12 cellular contexts compared by ENCODE assay signal in genomic region chr18:58565021-58565420, GRCh38.
DNase-seq lines count a peak whose midpoint lies in the region; ATAC-seq and TF ChIP-seq lines count a peak whose summit lies in the region.
"Had no signal": no experiment of that assay in that cellular context is flagged by ENCODE, and none has a peak within 500 bp of the region (broad histone marks: within the 10 kb centered on the region; RNA-seq: fewer than 3 reads in every experiment).

No MANE protein-coding gene starts in this region.

- no peaks in the 10 kb centered on the region for H3K27me3 ChIP-seq in gastrocnemius medialis

- H3K4me3 Mint-ChIP-seq in activated T-cell treated with anti-CD3 and anti-CD28 coated beads, Interleukin-2, amount 50 U/mL, for 24 hours, result no peak overlapping the region
- H3K4me3 Mint-ChIP-seq in activated CD4-positive, alpha-beta T cell treated with anti-CD3 and anti-CD28 coated beads, Interleukin-2, amount 10 ng/mL, durations not matched to agents 24 days and 14 days, result no peak overlapping the region
- H3K4me3 Mint-ChIP-seq: central memory CD8-positive, alpha-beta T cell; WTC11 had no signal

- no peak overlapping the region for H3K4me3 ChIP-seq in gastrocnemius medialis

- no peak for TF ChIP-seq POLR2A in gastrocnemius medialis (IDR thresholded peaks at IDR 0.05)

- in situ Hi-C loops in gastrocnemius medialis (cut with MboI; ENCODE audit: low sequenced_read_pairs in 4 of 4), result no loop called here

- H3K4me1 ChIP-seq in gastrocnemius medialis, result peaks cover 38 to 62% of the 10 kb centered on the region in 2 donors

- H3K9me3 Mint-ChIP-seq in activated naive CD4-positive, alpha-beta T cell treated with anti-CD3 and anti-CD28 coated beads, Interleukin-2, amount 50 U/mL, for 72 hours, result peaks cover 5% of the 10 kb centered on the region in 2 donors
- peaks cover 4% of the 10 kb centered on the region for H3K9me3 Mint-ChIP-seq in activated T-cell treated with anti-CD3 and anti-CD28 coated beads, Interleukin-2, amount 50 U/mL, for 24 hours
- H3K9me3 Mint-ChIP-seq in activated CD4-positive, alpha-beta T cell treated with anti-CD3 and anti-CD28 coated beads, Interleukin-2, amount 10 ng/mL, durations not matched to agents 24 days and 14 days, result peaks cover 5% of the 10 kb centered on the region
- H3K9me3 Mint-ChIP-seq: central memory CD8-positive, alpha-beta T cell had no signal

- ATAC-seq in GM18868 (IDR thresholded peaks at IDR 0.05; ENCODE audit: unreplicated experiment), result peak; percentile 41
- peak; percentile 45 for ATAC-seq in HG02678 (IDR thresholded peaks at IDR 0.05; ENCODE audit: unreplicated experiment)
- no peak for ATAC-seq in gastrocnemius medialis
- ATAC-seq in activated naive CD4-positive, alpha-beta T cell treated with anti-CD3 and anti-CD28 coated beads, Interleukin-2, amount 50 U/mL, for 72 hours, result no peak
- ATAC-seq: WTC11 had no signal

- DNase-seq in NAMALWA (ENCODE audit: low spot score), result peak; percentile 83
- no peak for DNase-seq in gastrocnemius medialis
- DNase-seq in activated naive CD4-positive, alpha-beta T cell treated with anti-CD3 and anti-CD28 coated beads, Interleukin-2, amount 50 U/mL, for 72 hours (ENCODE audit: low spot score in 2 of 2), result no peak
- DNase-seq in COLO668 (lab: John Stamatoyannopoulos, UW; ENCODE audit: unreplicated experiment), result no peak
- DNase-seq in activated T-cell treated with anti-CD3 and anti-CD28 coated beads, Interleukin-2, amount 50 U/mL, for 24 hours, result no peak
- no peak for DNase-seq in activated CD4-positive, alpha-beta T cell treated with anti-CD3 and anti-CD28 coated beads, Interleukin-2, amount 10 ng/mL, durations not matched to agents 24 days and 14 days
- DNase-seq: activated gamma-delta T cell, occipital lobe had no signal

- intact Hi-C loops in gastrocnemius medialis (cut with DNase I; ENCODE audit: low total_unique reads), result no loop called here
- intact Hi-C loops in activated CD4-positive, alpha-beta T cell treated with anti-CD3 and anti-CD28 coated beads, Interleukin-2, amount 10 ng/mL, durations not matched to agents 24 days and 14 days (cut with micrococcal nuclease), result no loop called here

- H3K36me3 Mint-ChIP-seq in activated naive CD4-positive, alpha-beta T cell treated with anti-CD3 and anti-CD28 coated beads, Interleukin-2, amount 50 U/mL, for 72 hours, result peaks cover 5 to 12% of the 10 kb centered on the region in 2 donors
- no peaks in the 10 kb centered on the region for H3K36me3 Mint-ChIP-seq in activated T-cell treated with anti-CD3 and anti-CD28 coated beads, Interleukin-2, amount 50 U/mL, for 24 hours (ENCODE audit: low read depth)
- H3K36me3 Mint-ChIP-seq in activated CD4-positive, alpha-beta T cell treated with anti-CD3 and anti-CD28 coated beads, Interleukin-2, amount 10 ng/mL, durations not matched to agents 24 days and 14 days (ENCODE audit: low read depth), result no peaks in the 10 kb centered on the region

- peaks cover 21% of the 10 kb centered on the region for H3K4me1 Mint-ChIP-seq in activated T-cell treated with anti-CD3 and anti-CD28 coated beads, Interleukin-2, amount 50 U/mL, for 24 hours (ENCODE audit: low read depth)
- peaks cover 8% of the 10 kb centered on the region for H3K4me1 Mint-ChIP-seq in activated CD4-positive, alpha-beta T cell treated with anti-CD3 and anti-CD28 coated beads, Interleukin-2, amount 10 ng/mL, durations not matched to agents 24 days and 14 days
- H3K4me1 Mint-ChIP-seq: WTC11 had no signal

- H3K36me3 ChIP-seq in gastrocnemius medialis, result no peaks in the 10 kb centered on the region

- no peak for TF ChIP-seq CTCF in gastrocnemius medialis (IDR thresholded peaks at IDR 0.05 in 4 of 5, conservative IDR thresholded peaks at IDR 0.05 in 1 of 5)

- H3K27me3 Mint-ChIP-seq in activated T-cell treated with anti-CD3 and anti-CD28 coated beads, Interleukin-2, amount 50 U/mL, for 24 hours, result no peaks in the 10 kb centered on the region
- H3K27me3 Mint-ChIP-seq in activated CD4-positive, alpha-beta T cell treated with anti-CD3 and anti-CD28 coated beads, Interleukin-2, amount 10 ng/mL, durations not matched to agents 24 days and 14 days, result no peaks in the 10 kb centered on the region
- H3K27me3 Mint-ChIP-seq: central memory CD8-positive, alpha-beta T cell had no signal

- H3K27ac Mint-ChIP-seq in activated naive CD4-positive, alpha-beta T cell treated with anti-CD3 and anti-CD28 coated beads, Interleukin-2, amount 50 U/mL, for 72 hours, result no peak overlapping the region
- no peak overlapping the region for H3K27ac Mint-ChIP-seq in activated T-cell treated with anti-CD3 and anti-CD28 coated beads, Interleukin-2, amount 50 U/mL, for 24 hours
- H3K27ac Mint-ChIP-seq in activated CD4-positive, alpha-beta T cell treated with anti-CD3 and anti-CD28 coated beads, Interleukin-2, amount 10 ng/mL, durations not matched to agents 24 days and 14 days, result no peak overlapping the region
- H3K27ac Mint-ChIP-seq: WTC11 had no signal

- H3K9me3 ChIP-seq in gastrocnemius medialis, result no peaks in the 10 kb centered on the region

- peak overlapping the region; percentile 41 to 81 (median 76) for H3K27ac ChIP-seq in gastrocnemius medialis

Comparison
In these comparisons a context has a peak if more than half of its experiments do, and no peak if none do; other contexts are left out.
1. ATAC-seq: peak in GM18868 (single experiment) and HG02678 (single experiment); none in gastrocnemius medialis (0 of 2) and activated naive CD4-positive, alpha-beta T cell treated with anti-CD3 and anti-CD28 coated beads, Interleukin-2, amount 50 U/mL, for 72 hours (0 of 2).